ENCODE assay signal across 12 cellular contexts in genomic region chr17:31424944-31425582, GRCh38. TPM values are rescaled to one million over a fixed set of nuclear protein-coding genes. Genes with fewer than 3 reads are reported as not detected.
A peak's percentile ranks its signal among the peaks of the same experiment; 100 is the strongest.
DNase-seq lines count a peak whose midpoint lies in the region; ATAC-seq and TF ChIP-seq lines count a peak whose summit lies in the region.
"Had no signal": no experiment of that assay in that cellular context is flagged by ENCODE, and none has a peak within 500 bp of the region (broad histone marks: within the 10 kb centered on the region; RNA-seq: fewer than 3 reads in every experiment).

No MANE protein-coding gene starts in this region.

- TF ChIP-seq CTCF in fibroblast of villous mesenchyme (IDR thresholded peaks at IDR 0.05; ENCODE audit: insufficient read depth, low read depth, low read length): no peak
- no peak for TF ChIP-seq CTCF in omental fat pad (IDR thresholded peaks at IDR 0.05)
- TF ChIP-seq CTCF in HFFc6 (IDR thresholded peaks at IDR 0.05): no peak

- no peaks in the 10 kb centered on the region for H3K4me1 Mint-ChIP-seq in HFFc6 (ENCODE audit: low read depth)
- H3K4me1 Mint-ChIP-seq: CD14-positive monocyte had no signal

- H3K27me3 ChIP-seq in HAP-1 (ENCODE audit: low read depth): no peaks in the 10 kb centered on the region

- ATAC-seq in omental fat pad (ENCODE audit: low FRiP score) (peak; percentile 58), GM19452 (IDR thresholded peaks at IDR 0.05; ENCODE audit: unreplicated experiment) (no peak)

- no peaks in the 10 kb centered on the region for H3K36me3 ChIP-seq in HAP-1 (replicated peaks)

- peaks cover 8% of the 10 kb centered on the region; the same call in 1 of the 2 replicates for H3K9me3 ChIP-seq in HAP-1

- no peak overlapping the region for H3K4me3 Mint-ChIP-seq in HFFc6
- H3K4me3 Mint-ChIP-seq: CD14-positive monocyte had no signal

- no peaks in the 10 kb centered on the region for H3K36me3 Mint-ChIP-seq in HFFc6 (ENCODE audit: low read depth)
- H3K36me3 Mint-ChIP-seq: CD14-positive monocyte had no signal

- no peak overlapping the region for H3K27ac Mint-ChIP-seq in HFFc6
- H3K27ac Mint-ChIP-seq: CD14-positive monocyte had no signal

- peak; percentile 68 to 79 for DNase-seq in HAP-1 (ENCODE audit: low spot score in 2 of 2)
- DNase-seq in OCI-M1 (lab: John Stamatoyannopoulos, UW): peak; percentile 50
- peak; percentile 18 for DNase-seq in fibroblast of villous mesenchyme (ENCODE audit: low read depth)
- DNase-seq in omental fat pad (ENCODE audit: low spot score): no peak
- no peak for DNase-seq in GM19238 (ENCODE audit: insufficient read length, low spot score)
- no peak for DNase-seq in HFFc6
- DNase-seq in HT-29 (ENCODE audit: low spot score): no peak
- DNase-seq: activated CD4-positive, alpha-beta T cell treated with anti-CD3 and anti-CD28 coated beads, Interleukin-2, amount 50 U/mL, for 4 hours; activated naive CD4-positive, alpha-beta T cell treated with anti-CD3 and anti-CD28 coated beads, Interleukin-2, amount 50 U/mL, for 16 hours; effector CD4-positive, alpha-beta T cell had no signal

- no peaks in the 10 kb centered on the region; the same call in 1 of the 2 replicates for H3K9me3 Mint-ChIP-seq in HFFc6

- H3K4me1 ChIP-seq in HAP-1: peaks cover 6% of the 10 kb centered on the region

- peaks cover 27% of the 10 kb centered on the region for H3K27me3 Mint-ChIP-seq in HFFc6 (ENCODE audit: insufficient read depth)

- in situ Hi-C loops in HAP-1 (cut with MboI; ENCODE audit: low sequenced_read_pairs): loop anchor here (25.0 kb wide), 1 partner anchor 412 kb away; no protein-coding TSS in a partner anchor

- H3K4me3 ChIP-seq in HAP-1 (no peak overlapping the region), fibroblast of villous mesenchyme (ENCODE audit: low read depth, low read length) (no peak overlapping the region)

RNA-seq across cellular contexts. Expression of gene RAB11FIP4, which starts 33.6 kb away (rescaled TPM):
- total RNA-seq in fibroblast of villous mesenchyme (under 0.01 TPM in 2 replicates), omental fat pad (10 to 100 TPM in 1 of 4 donors, 1 to 10 TPM in 3; 2.8 to 12.0 (median 5.7) TPM)
- under 1 TPM; 0.02 to 0.38 (median 0.09) TPM for total RNA-seq in HFFc6 (2021; fragmentation: NEBNext Ultra II Directional; extraction: Animal tissue kit (Norgen Biotek cat#: 25700))
- total RNA-seq in HT-29 (2014; rRNA removed; shearing (Covaris generic)): 58.3 and 59.5 TPM in 2 replicates

Comparison
In these comparisons a context has a peak if more than half of its experiments do, and no peak if none do; other contexts are left out.
1. DNase-seq: peak in HAP-1 (2 of 2), OCI-M1 (single experiment) and fibroblast of villous mesenchyme (single experiment); none in omental fat pad (single experiment), GM19238 (single experiment), HFFc6 (single experiment) and HT-29 (single experiment).